ENCODE assay signal across 27 cellular contexts in the genomic region with DNA sequence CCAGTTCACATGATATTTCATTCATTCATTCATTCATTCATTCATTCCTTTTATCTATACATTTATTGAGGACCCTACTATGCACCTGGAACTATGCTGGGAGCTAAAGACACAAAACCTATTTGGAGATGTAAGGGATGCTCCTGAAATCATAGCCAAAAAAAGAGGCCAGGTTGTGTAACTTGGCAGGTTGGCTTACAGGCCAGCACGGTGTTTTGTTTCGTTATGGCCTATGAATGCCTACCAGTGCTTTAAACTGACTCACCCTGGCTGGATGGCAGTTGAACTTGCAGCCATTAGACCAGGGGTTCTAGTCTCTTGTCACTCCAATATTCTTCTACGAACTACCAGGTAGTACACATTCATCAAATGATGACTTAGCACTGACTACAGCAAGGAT. TPM values are rescaled to one million over a fixed set of nuclear protein-coding genes. Genes with fewer than 3 reads are reported as not detected.
DNase-seq lines count a peak whose midpoint lies in the region; ATAC-seq, FAIRE-seq and TF ChIP-seq lines count a peak whose summit lies in the region.
"Had no signal": no experiment of that assay in that cellular context is flagged by ENCODE, and none has a peak within 500 bp of the region (broad histone marks: within the 10 kb centered on the region; RNA-seq: fewer than 3 reads in every experiment).

No MANE protein-coding gene starts in this region.

- no peak for ATAC-seq in GM23338
- ATAC-seq in stimulated activated naive B cell treated with anti-CD40 and anti-IgM and Interleukin-4, amounts not matched to agents 10 μg/mL and 1 μg/mL and 100 μg/mL, for 72 hours (replicated peaks): no peak
- ATAC-seq: HCT116 had no signal

- H3K9me2 ChIP-seq in GM23338 (ENCODE audit: insufficient read depth): no peaks in the 10 kb centered on the region

- DNase-seq in GM23338 (ENCODE audit: low spot score) (no peak), bronchial epithelial cell (ENCODE audit: low read depth) (no peak), neural crest cell (ENCODE audit: low read depth, low spot score) (no peak), foreskin melanocyte (no peak), cerebellar nuclear complex (lab: John Stamatoyannopoulos, UW) (no peak), NCI-H2171 treated with DMSO at 0.1 percent for 48 hours (lab: John Stamatoyannopoulos, UW) (no peak)
- no peak for DNase-seq in stimulated activated naive B cell treated with anti-CD40 and anti-IgM and Interleukin-4, amounts not matched to agents 10 μg/mL and 1 μg/mL and 100 μg/mL, for 72 hours
- DNase-seq: AML-193; CD4-positive, alpha-beta memory T cell; COR-L47; DMS79 treated with DMSO at 0.1 percent for 48 hours; GOT3; MM.1S; NCI-H1417; NCI-H1694; NCI-H2029 treated with DMSO at 0.1 percent for 48 hours; NCI-H226; NCI-H510A; NCI-H69; RPMI8226; SHP77 treated with DMSO at 0.1 percent for 48 hours had no signal

- peak; percentile 50 for FAIRE-seq in bronchial epithelial cell (lab: Jason Lieb, UNC)
- FAIRE-seq: A549 had no signal

- H3K27me3 Mint-ChIP-seq in GM23338 (ENCODE audit: insufficient read depth, low read depth, poor library complexity) (no peaks in the 10 kb centered on the region), neural crest cell (ENCODE audit: low read depth) (no peaks in the 10 kb centered on the region)
- H3K27me3 Mint-ChIP-seq in stimulated activated naive B cell treated with anti-CD40 and anti-IgM and Interleukin-4, amounts not matched to agents 10 μg/mL and 1 μg/mL and 100 μg/mL, for 72 hours: no peaks in the 10 kb centered on the region
- H3K27me3 Mint-ChIP-seq: CD4-positive, alpha-beta memory T cell; IgD-negative memory B cell had no signal

- peaks cover 30% of the 10 kb centered on the region for H4K20me1 ChIP-seq in GM23338 (replicated peaks; ENCODE audit: insufficient read depth)

- H3K36me3 ChIP-seq in GM23338 (ENCODE audit: insufficient read depth): no peaks in the 10 kb centered on the region; the same call in 1 of the 2 replicates
- peaks cover 8% of the 10 kb centered on the region for H3K36me3 ChIP-seq in bronchial epithelial cell (ENCODE audit: control insufficient read depth, insufficient read depth, low read length)
- H3K36me3 ChIP-seq: BLaER1 treated with 17β-estradiol and CSF1 and Interleukin-3, amounts not matched to agents 10 nM and 100 nM had no signal

- H3K9me3 Mint-ChIP-seq in GM23338: no peaks in the 10 kb centered on the region
- no peaks in the 10 kb centered on the region for H3K9me3 Mint-ChIP-seq in neural crest cell
- no peaks in the 10 kb centered on the region for H3K9me3 Mint-ChIP-seq in stimulated activated naive B cell treated with anti-CD40 and anti-IgM and Interleukin-4, amounts not matched to agents 10 μg/mL and 1 μg/mL and 100 μg/mL, for 72 hours
- H3K9me3 Mint-ChIP-seq: CD4-positive, alpha-beta memory T cell; IgD-negative memory B cell had no signal

- H3K4me1 Mint-ChIP-seq in GM23338 (no peaks in the 10 kb centered on the region), neural crest cell (no peaks in the 10 kb centered on the region)
- peaks cover 16 to 32% of the 10 kb centered on the region in 2 donors for H3K4me1 Mint-ChIP-seq in stimulated activated naive B cell treated with anti-CD40 and anti-IgM and Interleukin-4, amounts not matched to agents 10 μg/mL and 1 μg/mL and 100 μg/mL, for 72 hours

- H3K27ac Mint-ChIP-seq in GM23338 (peak overlapping the region; percentile 18; the same call in 1 of the 2 replicates), neural crest cell (ENCODE audit: unreplicated experiment) (peak overlapping the region; percentile 24)
- peak overlapping the region; percentile 27 for H3K27ac Mint-ChIP-seq in stimulated activated naive B cell treated with anti-CD40 and anti-IgM and Interleukin-4, amounts not matched to agents 10 μg/mL and 1 μg/mL and 100 μg/mL, for 72 hours
- H3K27ac Mint-ChIP-seq: CD4-positive, alpha-beta memory T cell had no signal

- no peak overlapping the region for H2AFZ ChIP-seq in GM23338

- H3K4me3 Mint-ChIP-seq in GM23338 (no peak overlapping the region), neural crest cell (no peak overlapping the region)
- H3K4me3 Mint-ChIP-seq in stimulated activated naive B cell treated with anti-CD40 and anti-IgM and Interleukin-4, amounts not matched to agents 10 μg/mL and 1 μg/mL and 100 μg/mL, for 72 hours: no peak overlapping the region
- H3K4me3 Mint-ChIP-seq: CD4-positive, alpha-beta memory T cell; IgD-negative memory B cell had no signal

- H3K36me3 Mint-ChIP-seq in GM23338 (ENCODE audit: low read depth) (peaks cover 20% of the 10 kb centered on the region), neural crest cell (ENCODE audit: low read depth) (no peaks in the 10 kb centered on the region)
- peaks cover 25 to 35% of the 10 kb centered on the region in 2 donors for H3K36me3 Mint-ChIP-seq in stimulated activated naive B cell treated with anti-CD40 and anti-IgM and Interleukin-4, amounts not matched to agents 10 μg/mL and 1 μg/mL and 100 μg/mL, for 72 hours

- H3K4me3 ChIP-seq in GM23338 (no peak overlapping the region), bronchial epithelial cell (ENCODE audit: low read depth, low read length) (no peak overlapping the region)
- H3K4me3 ChIP-seq: A549; BLaER1 treated with 17β-estradiol and CSF1 and Interleukin-3, amounts not matched to agents 10 nM and 100 nM; SK-N-MC had no signal

- H3K4me1 ChIP-seq in GM23338 (ENCODE audit: insufficient read depth): no peaks in the 10 kb centered on the region
- H3K4me1 ChIP-seq: BLaER1 treated with 17β-estradiol and CSF1 and Interleukin-3, amounts not matched to agents 10 nM and 100 nM had no signal

- H3K4me2 ChIP-seq in GM23338: no peak overlapping the region
- H3K4me2 ChIP-seq: A549; BLaER1 treated with 17β-estradiol and CSF1 and Interleukin-3, amounts not matched to agents 10 nM and 100 nM; KMS-11 had no signal

- TF ChIP-seq CTCF in GM23338 (conservative IDR thresholded peaks at IDR 0.05; ENCODE audit: low read depth in 2 of 2): no peak
- TF ChIP-seq CTCF in bronchial epithelial cell (IDR thresholded peaks at IDR 0.05; ENCODE audit: insufficient read depth, low read length, severe bottlenecking): no peak
- TF ChIP-seq CTCF in neural crest cell (conservative IDR thresholded peaks at IDR 0.05): no peak

- 0 out of 2 replicates have a peak overlapping the region, but pooled peaks have one; percentile 59 for H3K27ac ChIP-seq in GM23338 (ENCODE audit: low read depth)
- H3K27ac ChIP-seq: A549; BLaER1 treated with 17β-estradiol and CSF1 and Interleukin-3, amounts not matched to agents 10 nM and 100 nM; KMS-11; SK-N-MC had no signal

- peaks cover 63% of the 10 kb centered on the region for H3K79me2 ChIP-seq in GM23338 (replicated peaks; ENCODE audit: insufficient read depth)

- H3F3A ChIP-seq in GM23338 (replicated peaks; ENCODE audit: low read depth): no peaks in the 10 kb centered on the region

- H3K27me3 ChIP-seq in GM23338 (ENCODE audit: insufficient read depth): no peaks in the 10 kb centered on the region
- no peaks in the 10 kb centered on the region for H3K27me3 ChIP-seq in bronchial epithelial cell (ENCODE audit: control insufficient read depth, insufficient read depth, low read length)
- H3K27me3 ChIP-seq: BLaER1 treated with 17β-estradiol and CSF1 and Interleukin-3, amounts not matched to agents 10 nM and 100 nM had no signal

TF ChIP-seq in GM23338, 12 proteins besides CTCF, POLR2A, EP300 and RAD21 (continues in another document):
- no peak for TF ChIP-seq STAT1 (IDR thresholded peaks at IDR 0.05; ENCODE audit: unreplicated experiment)
- TF ChIP-seq ZNF114 (CRISPR knock-in tag; IDR thresholded peaks at IDR 0.05): no peak
- TF ChIP-seq, protein P1, sequence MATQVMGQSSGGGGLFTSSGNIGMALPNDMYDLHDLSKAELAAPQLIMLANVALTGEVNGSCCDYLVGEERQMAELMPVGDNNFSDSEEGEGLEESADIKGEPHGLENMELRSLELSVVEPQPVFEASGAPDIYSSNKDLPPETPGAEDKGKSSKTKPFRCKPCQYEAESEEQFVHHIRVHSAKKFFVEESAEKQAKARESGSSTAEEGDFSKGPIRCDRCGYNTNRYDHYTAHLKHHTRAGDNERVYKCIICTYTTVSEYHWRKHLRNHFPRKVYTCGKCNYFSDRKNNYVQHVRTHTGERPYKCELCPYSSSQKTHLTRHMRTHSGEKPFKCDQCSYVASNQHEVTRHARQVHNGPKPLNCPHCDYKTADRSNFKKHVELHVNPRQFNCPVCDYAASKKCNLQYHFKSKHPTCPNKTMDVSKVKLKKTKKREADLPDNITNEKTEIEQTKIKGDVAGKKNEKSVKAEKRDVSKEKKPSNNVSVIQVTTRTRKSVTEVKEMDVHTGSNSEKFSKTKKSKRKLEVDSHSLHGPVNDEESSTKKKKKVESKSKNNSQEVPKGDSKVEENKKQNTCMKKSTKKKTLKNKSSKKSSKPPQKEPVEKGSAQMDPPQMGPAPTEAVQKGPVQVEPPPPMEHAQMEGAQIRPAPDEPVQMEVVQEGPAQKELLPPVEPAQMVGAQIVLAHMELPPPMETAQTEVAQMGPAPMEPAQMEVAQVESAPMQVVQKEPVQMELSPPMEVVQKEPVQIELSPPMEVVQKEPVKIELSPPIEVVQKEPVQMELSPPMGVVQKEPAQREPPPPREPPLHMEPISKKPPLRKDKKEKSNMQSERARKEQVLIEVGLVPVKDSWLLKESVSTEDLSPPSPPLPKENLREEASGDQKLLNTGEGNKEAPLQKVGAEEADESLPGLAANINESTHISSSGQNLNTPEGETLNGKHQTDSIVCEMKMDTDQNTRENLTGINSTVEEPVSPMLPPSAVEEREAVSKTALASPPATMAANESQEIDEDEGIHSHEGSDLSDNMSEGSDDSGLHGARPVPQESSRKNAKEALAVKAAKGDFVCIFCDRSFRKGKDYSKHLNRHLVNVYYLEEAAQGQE (IDR thresholded peaks at IDR 0.05; ENCODE audit: unreplicated experiment): no peak

RNA-seq across cellular contexts. Expression of gene MAP3K9, which starts 15.7 kb away (rescaled TPM):
- total RNA-seq in GM23338 (2014; rRNA removed; shearing (Covaris generic)): 30.8 and 37.5 TPM in 2 replicates
- polyA plus RNA-seq in GM23338 (2016; fragmentation: Nextera tagmentation; extraction: Ambion mirVana): 5.3 and 5.8 TPM in 2 replicates
- total RNA-seq in bronchial epithelial cell: 11.6 and 13.8 TPM in 2 replicates
- 10.3 and 11.2 TPM in 2 replicates for total RNA-seq in neural crest cell
